8 cellular contexts compared by ENCODE assay signal in genomic region chr2:26982102-26982742, GRCh38.
DNase-seq lines count a peak whose midpoint lies in the region; ATAC-seq and TF ChIP-seq lines count a peak whose summit lies in the region.

No MANE protein-coding gene starts in this region.

- H3K4me3 ChIP-seq in GM12875 (ENCODE audit: low read depth, low read length) (no peak overlapping the region), subcutaneous abdominal adipose tissue (ENCODE audit: low read depth in 1 of 5, low read length in 5 of 5) (no peak overlapping the region)

- TF ChIP-seq CTCF in GM12875 (IDR thresholded peaks at IDR 0.05; ENCODE audit: borderline replicate concordance, insufficient read depth, low read depth, low read length): peak; percentile 65; the same call in 1 of the 2 replicates

- ATAC-seq in HG03280 (IDR thresholded peaks at IDR 0.05; ENCODE audit: unreplicated experiment) (no peak), HG03439 (IDR thresholded peaks at IDR 0.05; ENCODE audit: unreplicated experiment) (no peak)

- no peaks in the 10 kb centered on the region for H3K9me3 ChIP-seq in subcutaneous abdominal adipose tissue (ENCODE audit: control insufficient read depth in 5 of 5, low read length in 5 of 5)

- DNase-seq in AG08395 (ENCODE audit: low spot score) (peak; percentile 11), NCI-H2029 treated with DMSO at 0.1 percent for 48 hours (lab: John Stamatoyannopoulos, UW) (peak; percentile 83), amniotic epithelial cell (ENCODE audit: low read depth) (peak; percentile 40), iris pigment epithelial cell (ENCODE audit: low read depth) (peak; percentile 73)

- H3K36me3 ChIP-seq in subcutaneous abdominal adipose tissue (ENCODE audit: control insufficient read depth in 5 of 5, insufficient read depth in 5 of 5, low read length in 5 of 5): peaks cover 0 to 6% (median 0%) of the 10 kb centered on the region in 5 donors

- H3K27ac ChIP-seq in subcutaneous abdominal adipose tissue (ENCODE audit: low read depth, low read length): peak overlapping the region; percentile 31

- H3K27me3 ChIP-seq in subcutaneous abdominal adipose tissue (ENCODE audit: control insufficient read depth in 5 of 5, insufficient read depth in 4 of 5, low read length in 5 of 5): no peaks in the 10 kb centered on the region

- H3K9ac ChIP-seq in subcutaneous abdominal adipose tissue (ENCODE audit: low read length in 5 of 5): peak overlapping the region in 1 of 5 donors; percentile 35

- peaks cover 6 to 37% (median 25%) of the 10 kb centered on the region in 5 donors for H3K4me1 ChIP-seq in subcutaneous abdominal adipose tissue (ENCODE audit: control insufficient read depth in 5 of 5, insufficient read depth in 5 of 5, low read length in 5 of 5)

Comparison
In these comparisons a context has a peak if more than half of its experiments do, and no peak if none do; other contexts are left out.
1. DNase-seq: peak in every context shown above with its lines; median percentile 83 in NCI-H2029 treated with DMSO at 0.1 percent for 48 hours; 73 in iris pigment epithelial cell; 40 in amniotic epithelial cell; 11 in AG08395.